ENCODE assay signal across 19 cellular contexts in genomic region chr2:43025709-43026290, GRCh38.
A peak's percentile ranks its signal among the peaks of the same experiment; 100 is the strongest.
DNase-seq lines count a peak whose midpoint lies in the region; ATAC-seq, FAIRE-seq and TF ChIP-seq lines count a peak whose summit lies in the region.
"Had no signal": no experiment of that assay in that cellular context is flagged by ENCODE, and none has a peak within 500 bp of the region (broad histone marks: within the 10 kb centered on the region; RNA-seq: fewer than 3 reads in every experiment).

No MANE protein-coding gene starts in this region.

- in situ Hi-C loops in brain microvascular endothelial cell (cut with HindIII; ENCODE audit: low pct_ligation_motif_present, low sequenced_read_pairs): no loop called here

- ATAC-seq in pancreas (no peak), GM18861 (IDR thresholded peaks at IDR 0.05; ENCODE audit: unreplicated experiment) (no peak)
- ATAC-seq: activated naive CD8-positive, alpha-beta T cell treated with anti-CD3 and anti-CD28 coated beads, Interleukin-2, amount 50 U/mL, for 24 hours; stimulated activated naive B cell treated with anti-CD40 and anti-IgM and Interleukin-4, amounts not matched to agents 10 μg/mL and 1 μg/mL and 100 μg/mL, for 72 hours had no signal

- peaks cover 0 to 3% (median 1%) of the 10 kb centered on the region in 3 donors for H3K27me3 Mint-ChIP-seq in CD14-positive monocyte (ENCODE audit: low read depth in 3 of 3)
- H3K27me3 Mint-ChIP-seq: activated CD4-positive, alpha-beta memory T cell treated with anti-CD3 and anti-CD28 coated beads, Interleukin-2, amount 10 ng/mL, durations not matched to agents 7 days and 5 days; activated naive CD8-positive, alpha-beta T cell treated with anti-CD3 and anti-CD28 coated beads, Interleukin-2, amount 50 U/mL, for 24 hours; CD4-positive, alpha-beta memory T cell; stimulated activated naive B cell treated with anti-CD40 and anti-IgM and Interleukin-4, amounts not matched to agents 10 μg/mL and 1 μg/mL and 100 μg/mL, for 72 hours had no signal

- H3K36me3 ChIP-seq in esophagus squamous epithelium (no peaks in the 10 kb centered on the region), pancreas (no peaks in the 10 kb centered on the region), brain microvascular endothelial cell (replicated peaks) (no peaks in the 10 kb centered on the region), PC-9 (ENCODE audit: low read depth) (no peaks in the 10 kb centered on the region)

- H3K4me1 ChIP-seq in esophagus squamous epithelium (peaks cover 0 to 31% (median 14%) of the 10 kb centered on the region in 3 donors), pancreas (peaks cover 8 to 21% (median 20%) of the 10 kb centered on the region in 3 donors), PC-9 (replicated peaks; ENCODE audit: insufficient read depth) (peaks cover 19% of the 10 kb centered on the region; the same call in 1 of the 2 replicates)

- H3K27ac ChIP-seq in esophagus squamous epithelium (peak overlapping the region in 3 of 4 donors; percentile 17 to 54 (median 51)), pancreas (peak overlapping the region; percentile 47 to 86 (median 74)), brain microvascular endothelial cell (no peak overlapping the region), PC-9 (no peak overlapping the region)

- peaks cover 0 to 14% (median 7%) of the 10 kb centered on the region in 7 donors for H3K9me3 Mint-ChIP-seq in CD14-positive monocyte

- POLR2A ChIA-PET in PC-9 (lab: Charles Lee; ENCODE audit: unreplicated experiment): interaction anchor here (0.6 kb wide), 1 partner anchor 963 kb away, joined by 3 read pairs; no protein-coding TSS in a partner anchor

- no peak for TF ChIP-seq POLR2A in esophagus squamous epithelium (IDR thresholded peaks at IDR 0.05)

- H3K4me1 Mint-ChIP-seq in CD14-positive monocyte: peaks cover 70% of the 10 kb centered on the region
- H3K4me1 Mint-ChIP-seq: activated CD4-positive, alpha-beta memory T cell treated with anti-CD3 and anti-CD28 coated beads, Interleukin-2, amount 10 ng/mL, durations not matched to agents 7 days and 5 days had no signal

- no peak overlapping the region for H3K4me3 Mint-ChIP-seq in CD14-positive monocyte
- H3K4me3 Mint-ChIP-seq: activated CD4-positive, alpha-beta memory T cell treated with anti-CD3 and anti-CD28 coated beads, Interleukin-2, amount 10 ng/mL, durations not matched to agents 7 days and 5 days; activated naive CD8-positive, alpha-beta T cell treated with anti-CD3 and anti-CD28 coated beads, Interleukin-2, amount 50 U/mL, for 24 hours; activated T-cell treated with anti-CD3 and anti-CD28 coated beads, Interleukin-2, amount 50 U/mL, for 72 hours; CD4-positive, alpha-beta memory T cell; endodermal cell; GM23338; stimulated activated naive B cell treated with anti-CD40 and anti-IgM and Interleukin-4, amounts not matched to agents 10 μg/mL and 1 μg/mL and 100 μg/mL, for 72 hours had no signal

- peak overlapping the region in 5 of 7 donors; percentile 2 to 91 (median 58) for H3K27ac Mint-ChIP-seq in CD14-positive monocyte
- H3K27ac Mint-ChIP-seq: activated CD4-positive, alpha-beta memory T cell treated with anti-CD3 and anti-CD28 coated beads, Interleukin-2, amount 10 ng/mL, durations not matched to agents 7 days and 5 days; activated naive CD8-positive, alpha-beta T cell treated with anti-CD3 and anti-CD28 coated beads, Interleukin-2, amount 50 U/mL, for 24 hours; activated T-cell treated with anti-CD3 and anti-CD28 coated beads, Interleukin-2, amount 50 U/mL, for 72 hours; endodermal cell; GM23338; stimulated activated naive B cell treated with anti-CD40 and anti-IgM and Interleukin-4, amounts not matched to agents 10 μg/mL and 1 μg/mL and 100 μg/mL, for 72 hours had no signal

- H3K27me3 ChIP-seq in esophagus squamous epithelium (no peaks in the 10 kb centered on the region), pancreas (no peaks in the 10 kb centered on the region), brain microvascular endothelial cell (replicated peaks) (no peaks in the 10 kb centered on the region), PC-9 (ENCODE audit: insufficient read depth, low read depth) (no peaks in the 10 kb centered on the region)

- no peak for FAIRE-seq in pancreas (lab: Jason Lieb, UNC)

- no peak overlapping the region for H3K4me3 ChIP-seq in esophagus squamous epithelium
- H3K4me3 ChIP-seq in pancreas: no peak overlapping the region
- H3K4me3 ChIP-seq in brain microvascular endothelial cell (ENCODE audit: low read depth, low read length): no peak overlapping the region
- no peak overlapping the region for H3K4me3 ChIP-seq in PC-9
- H3K4me3 ChIP-seq: GM23338 had no signal

- no peaks in the 10 kb centered on the region for H4K20me1 ChIP-seq in PC-9 (ENCODE audit: insufficient read depth)

- DNase-seq in CD14-positive monocyte (ENCODE audit: low spot score) (no peak), RPMI7951 (ENCODE audit: low read depth) (peak; percentile 23), esophagus squamous epithelium (lab: John Stamatoyannopoulos, UW) (no peak), pancreas (peak in 1 of 6 donors; percentile 15), brain microvascular endothelial cell (no peak), PC-9 (no peak), NCI-H526 treated with DMSO at 0.1 percent for 48 hours (lab: John Stamatoyannopoulos, UW) (no peak)
- DNase-seq: activated CD4-positive, alpha-beta memory T cell treated with anti-CD3 and anti-CD28 coated beads, Interleukin-2, amount 10 ng/mL, durations not matched to agents 7 days and 5 days; activated naive CD8-positive, alpha-beta T cell treated with anti-CD3 and anti-CD28 coated beads, Interleukin-2, amount 50 U/mL, for 24 hours; activated T-cell treated with anti-CD3 and anti-CD28 coated beads, Interleukin-2, amount 50 U/mL, for 72 hours; CD4-positive, alpha-beta memory T cell; endodermal cell; KBM-7; NCI-H1694 treated with DMSO at 0.1 percent for 48 hours; NCI-H510A treated with DMSO at 0.1 percent for 48 hours; stimulated activated naive B cell treated with anti-CD40 and anti-IgM and Interleukin-4, amounts not matched to agents 10 μg/mL and 1 μg/mL and 100 μg/mL, for 72 hours; SW 1271 had no signal

- H3K79me2 ChIP-seq in PC-9 (ENCODE audit: low read depth): no peaks in the 10 kb centered on the region

- peaks cover 23% of the 10 kb centered on the region; the same call in 1 of the 2 replicates for H3F3A ChIP-seq in PC-9 (ENCODE audit: insufficient read depth, low read depth)

- H3K9me3 ChIP-seq in esophagus squamous epithelium (peaks cover 0 to 12% (median 6%) of the 10 kb centered on the region in 3 donors), pancreas (no peaks in the 10 kb centered on the region), PC-9 (ENCODE audit: insufficient read depth, low read depth) (no peaks in the 10 kb centered on the region; the same call in 1 of the 2 replicates)

- WGBS in esophagus squamous epithelium, 2 donors: 81 to 82% methylated on average over 5 of the region's 5 CpGs
- 70 to 78% methylated on average over 5 of the region's 5 CpGs for WGBS in pancreas, 2 donors

- H3K36me3 Mint-ChIP-seq in CD14-positive monocyte: peaks cover 6 to 10% of the 10 kb centered on the region in 2 donors

- CTCF ChIA-PET in PC-9 (lab: Charles Lee): interaction anchor here (0.6 to 1.2 kb wide), 4 partner anchors 15 to 176 kb away, joined by 3 to 4 read pairs (median 4); no protein-coding TSS in a partner anchor

- no peaks in the 10 kb centered on the region for H3K9me2 ChIP-seq in PC-9 (ENCODE audit: insufficient read depth)

- intact Hi-C loops in CD14-positive monocyte (cut with micrococcal nuclease): no loop called here
- intact Hi-C loops in esophagus squamous epithelium (cut with DNase I): no loop called here
- intact Hi-C loops in pancreas (cut with DNase I): no loop called here
- intact Hi-C loops in PC-9 (cut with micrococcal nuclease; ENCODE audit: unreplicated experiment): no loop called here

- no peak overlapping the region for H2AFZ ChIP-seq in PC-9

- BruUV-seq in PC-9 (replicated peaks; lab: Mats Ljungman, UMichigan): no TSS peak

- TF ChIP-seq CTCF in CD14-positive monocyte (IDR thresholded peaks at IDR 0.05) (no peak), esophagus squamous epithelium (IDR thresholded peaks at IDR 0.05) (no peak), pancreas (IDR thresholded peaks at IDR 0.05) (no peak), brain microvascular endothelial cell (IDR thresholded peaks at IDR 0.05; ENCODE audit: low read depth, low read length, missing control alignments) (no peak), PC-9 (conservative IDR thresholded peaks at IDR 0.05) (no peak)

- no peak overlapping the region for H3K4me2 ChIP-seq in PC-9
- H3K4me2 ChIP-seq: GM23338 had no signal

Comparison
In these comparisons a context has a peak if more than half of its experiments do, and no peak if none do; other contexts are left out.
1. H3K27ac ChIP-seq: peak in esophagus squamous epithelium (3 of 4) and pancreas (4 of 4); none in brain microvascular endothelial cell (single experiment) and PC-9 (single experiment).